In genomic region chr17:16273929-16274339, GRCh38 we compare ENCODE assay signal across 23 cellular contexts. TPM values are rescaled to one million over a fixed set of nuclear protein-coding genes. Genes with fewer than 3 reads are reported as not detected.
DNase-seq lines count a peak whose midpoint lies in the region; ATAC-seq, FAIRE-seq and TF ChIP-seq lines count a peak whose summit lies in the region.
"Had no signal": no experiment of that assay in that cellular context is flagged by ENCODE, and none has a peak within 500 bp of the region (broad histone marks: within the 10 kb centered on the region; RNA-seq: fewer than 3 reads in every experiment).

No MANE protein-coding gene starts in this region.

- peak overlapping the region; percentile 87; the same call in 1 of the 2 replicates for H3K23ac ChIP-seq in IMR-90 (ENCODE audit: low read depth, low read length)

- H2AK5ac ChIP-seq in IMR-90 (ENCODE audit: low read depth, low read length), result peak overlapping the region; percentile 17

- no peaks in the 10 kb centered on the region for H3K27me3 ChIP-seq in IMR-90 (ENCODE audit: control insufficient read depth, insufficient read depth, low read length)
- no peaks in the 10 kb centered on the region for H3K27me3 ChIP-seq in skeletal muscle satellite cell (ENCODE audit: control insufficient read depth, insufficient read depth, low read length)
- H3K27me3 ChIP-seq: body of pancreas, tibial nerve had no signal

- peak overlapping the region; percentile 78 for H2AK9ac ChIP-seq in IMR-90 (replicated peaks; ENCODE audit: low read depth, low read length, poor library complexity)

- dilution Hi-C loops in IMR-90 (cut with HindIII; ENCODE audit: low sequenced_read_pairs, unreplicated experiment), result no loop called here

- peak overlapping the region; percentile 4; the same call in 1 of the 2 replicates for H2BK20ac ChIP-seq in IMR-90 (ENCODE audit: low read depth, low read length)

- no peak overlapping the region for H4K5ac ChIP-seq in IMR-90 (ENCODE audit: low read depth, low read length)

- intact Hi-C loops in IMR-90 (cut with micrococcal nuclease), result no loop called here

- in situ Hi-C loops in IMR-90 (cut with MboI; ENCODE audit: low sequenced_read_pairs), result no loop called here

- no peak for TF ChIP-seq POLR2A in GM12891 (IDR thresholded peaks at IDR 0.05; ENCODE audit: low read depth, low read length)
- TF ChIP-seq POLR2A in IMR-90 (IDR thresholded peaks at IDR 0.05; ENCODE audit: low read depth, low read length), result no peak

- DNase-seq in GM12891 (ENCODE audit: insufficient read length, low spot score), result no peak
- DNase-seq in IMR-90, result no peak
- DNase-seq in dermis blood vessel endothelial cell, result peak; percentile 13
- no peak for DNase-seq in KG1 (lab: John Stamatoyannopoulos, UW)
- no peak for DNase-seq in GM10248 (ENCODE audit: extremely low spot score)
- DNase-seq: activated CD4-positive, alpha-beta T cell treated with anti-CD3 and anti-CD28 coated beads for 48 hours; activated naive CD4-positive, alpha-beta T cell; activated T-cell treated with anti-CD3 and anti-CD28 coated beads, Interleukin-2, amount 50 U/mL, for 1 hour; body of pancreas; cerebellar nuclear complex; DMS 273 treated with DMSO at 0.1 percent for 48 hours; MV-4-11; NCI-H1436 treated with DMSO at 0.1 percent for 48 hours; NCI-H2081 treated with DMSO at 0.1 percent for 48 hours; NCI-H2227 treated with DMSO at 0.1 percent for 48 hours; NCI-H69; SHP77 treated with DMSO at 0.1 percent for 48 hours; small intestine had no signal

- H3K9ac ChIP-seq in IMR-90 (ENCODE audit: low read depth, low read length), result no peak overlapping the region
- no peak overlapping the region for H3K9ac ChIP-seq in skeletal muscle satellite cell (ENCODE audit: low read depth, low read length)

- 0 out of 2 replicates have a peak overlapping the region, but pooled peaks have one; percentile 1 for H4K91ac ChIP-seq in IMR-90 (ENCODE audit: insufficient read depth, low read depth, low read length)

- H3K14ac ChIP-seq in IMR-90 (replicated peaks; ENCODE audit: low read depth, low read length), result peak overlapping the region; percentile 63

- TF ChIP-seq RAD21 in IMR-90 (IDR thresholded peaks at IDR 0.05; ENCODE audit: low read length), result no peak

- POLR2A ChIA-PET in IMR-90 (lab: Charles Lee; ENCODE audit: unreplicated experiment), result no interaction called here
- POLR2A ChIA-PET in GM10248 (lab: Yijun Ruan, JAX), result no interaction called here

- H2AFZ ChIP-seq in IMR-90 (replicated peaks; ENCODE audit: low read length, poor library complexity), result peak overlapping the region; percentile 14

- no peak overlapping the region for H3K27ac ChIP-seq in IMR-90 (ENCODE audit: insufficient read depth, low read length)
- H3K27ac ChIP-seq: body of pancreas, tibial nerve, VCaP had no signal

- peak overlapping the region; percentile 10; the same call in 1 of the 3 replicates for H2BK15ac ChIP-seq in IMR-90 (ENCODE audit: low read depth, low read length)

- no TSS peak for BruUV-seq in IMR-90 (replicated peaks; lab: Mats Ljungman, UMichigan)

- H3K4me1 ChIP-seq in IMR-90 (ENCODE audit: control insufficient read depth, insufficient read depth, low read length) (peaks cover 12% of the 10 kb centered on the region), skeletal muscle satellite cell (ENCODE audit: control insufficient read depth, insufficient read depth, low read length) (peaks cover 22% of the 10 kb centered on the region)
- H3K4me1 ChIP-seq: body of pancreas, tibial nerve had no signal

- no peak overlapping the region for H3K56ac ChIP-seq in IMR-90 (ENCODE audit: extremely low read depth, insufficient read depth, low read length)

- peak overlapping the region; percentile 41; the same call in 1 of the 2 replicates for H2BK120ac ChIP-seq in IMR-90 (ENCODE audit: low read depth, low read length)

- TF ChIP-seq CTCF in IMR-90 (conservative IDR thresholded peaks at IDR 0.05; ENCODE audit: low read depth, low read length) (no peak), GM10248 (IDR thresholded peaks at IDR 0.05; ENCODE audit: control extremely low read depth, extremely low read depth, low read depth, missing control alignments) (no peak)

- peaks cover 6% of the 10 kb centered on the region for H3K9me1 ChIP-seq in IMR-90 (ENCODE audit: insufficient read depth, low read length)

- 87% methylated on average over 3 of the region's 6 CpGs; no CpG with 5 or more reads in 1 of the 2 experiments for WGBS in IMR-90 (ENCODE audit: extremely low coverage in 2 of 2, insufficient read length in 1 of 2), 2 experiments

- H3K18ac ChIP-seq in IMR-90 (ENCODE audit: low read depth, low read length), result peak overlapping the region; percentile 23; the same call in 1 of the 2 replicates

- ATAC-seq in IMR-90 (ENCODE audit: low read depth) (no peak), HG02885 (IDR thresholded peaks at IDR 0.05; ENCODE audit: poor library complexity, unreplicated experiment) (no peak)
- ATAC-seq: body of pancreas, HepG2 had no signal

- H3K79me1 ChIP-seq in IMR-90 (ENCODE audit: low read depth in 1 of 2, low read length in 2 of 2), result peaks cover 4 to 13% of the 10 kb centered on the region in 2 experiments; a peak in 3 of 4 replicates

- peak; percentile 9 for FAIRE-seq in GM12891 (lab: Jason Lieb, UNC)
- FAIRE-seq: HepG2, small intestine had no signal

- CTCF ChIA-PET in IMR-90 (lab: Yijun Ruan, JAX) (interaction anchor here (0.6 kb wide), 1 partner anchor 251 kb away, joined by 5 read pairs; no protein-coding TSS in a partner anchor), GM10248 (lab: Yijun Ruan, JAX) (interaction anchor here (1.1 to 8.4 kb wide), 2 partner anchors 9 to 14 kb away, joined by 3 to 66 read pairs; no protein-coding TSS in a partner anchor)

- no peak overlapping the region for H3K4me3 ChIP-seq in IMR-90 (ENCODE audit: insufficient read depth, low read depth, low read length)
- no peak overlapping the region for H3K4me3 ChIP-seq in skeletal muscle satellite cell (ENCODE audit: low read length)
- H3K4me3 ChIP-seq: body of pancreas, tibial nerve had no signal

- no peak overlapping the region for H2BK5ac ChIP-seq in IMR-90 (ENCODE audit: low read depth, low read length, poor library complexity, severe bottlenecking)

- H3K9me3 ChIP-seq in IMR-90 (ENCODE audit: control insufficient read depth, insufficient read depth, low read length) (no peaks in the 10 kb centered on the region), skeletal muscle satellite cell (replicated peaks; ENCODE audit: low read length) (no peaks in the 10 kb centered on the region)
- H3K9me3 ChIP-seq: body of pancreas, tibial nerve had no signal

- H3K4me2 ChIP-seq in IMR-90 (ENCODE audit: low read depth, low read length), result no peak overlapping the region
- peak overlapping the region; percentile 11 for H3K4me2 ChIP-seq in skeletal muscle satellite cell (ENCODE audit: low read length)

- H3K36me3 ChIP-seq in IMR-90 (ENCODE audit: control insufficient read depth, insufficient read depth, low read length), result no peaks in the 10 kb centered on the region
- H3K36me3 ChIP-seq in skeletal muscle satellite cell (ENCODE audit: insufficient read depth, low read length), result no peaks in the 10 kb centered on the region

- peak overlapping the region in 1 of 2 experiments; percentile 39; a peak in 1 of 4 replicates for H4K8ac ChIP-seq in IMR-90 (ENCODE audit: low read depth in 2 of 2, low read length in 2 of 2)

- H3K4ac ChIP-seq in IMR-90 (ENCODE audit: low read depth, low read length), result peak overlapping the region; percentile 85

- 0 out of 2 replicates have a peak, but pooled peaks cover 5% of the 10 kb centered on the region for H4K20me1 ChIP-seq in IMR-90 (ENCODE audit: insufficient read depth, low read length)

TF ChIP-seq in GM12891, 5 proteins besides CTCF, POLR2A, EP300 and RAD21:
- TF ChIP-seq SPI1 (IDR thresholded peaks at IDR 0.05; ENCODE audit: low read depth, low read length) (no peak), POU2F2 (IDR thresholded peaks at IDR 0.05; ENCODE audit: low read depth, low read length) (no peak), PAX5 (IDR thresholded peaks at IDR 0.05; ENCODE audit: insufficient read depth, low read length, severe bottlenecking) (no peak), TAF1 (IDR thresholded peaks at IDR 0.05; ENCODE audit: low read depth, low read length) (no peak), POLR2AphosphoS5 (IDR thresholded peaks at IDR 0.05; ENCODE audit: low read depth, low read length) (no peak)
TF ChIP-seq in GM12891: peak in this region for 0.

TF ChIP-seq in IMR-90, 13 proteins besides CTCF, POLR2A, EP300 and RAD21 (continues in another document):
- no peak for TF ChIP-seq ELK1 (IDR thresholded peaks at IDR 0.05; ENCODE audit: borderline replicate concordance, low read depth, low read length)
- no peak for TF ChIP-seq FOS (IDR thresholded peaks at IDR 0.05; ENCODE audit: low read depth, low read length)
- no peak for TF ChIP-seq SMC3 (IDR thresholded peaks at IDR 0.05; ENCODE audit: low read depth, low read length)
- no peak for TF ChIP-seq MAFK (IDR thresholded peaks at IDR 0.05; ENCODE audit: low read depth, low read length)

RNA-seq across cellular contexts. Expression of gene PIGL, which starts 56.9 kb away (rescaled TPM):
- 29.0 TPM for polyA plus RNA-seq in GM12891 (2012; ENCODE audit: low read depth, missing spikeins)
- total RNA-seq in IMR-90 (2012; rRNA removed) (17.5 and 17.9 TPM in 2 replicates), dermis blood vessel endothelial cell (9.2 and 10.1 TPM in 2 replicates)
- polyA plus RNA-seq in IMR-90 (2012; rRNA removed), result 25.3 and 29.5 TPM in 2 replicates
- 6.8 and 10.2 TPM in 2 replicates for polyA plus RNA-seq in IMR-90 (2012; cell fraction: cytosol; rRNA removed)
- 205 and 279 TPM in 2 replicates for polyA plus RNA-seq in IMR-90 (2012; cell fraction: nucleus; rRNA removed; ENCODE audit: low replicate concordance)
- 12.7 and 14.2 TPM in 2 replicates for total RNA-seq in skeletal muscle satellite cell (2012; rRNA removed)

RNA-seq across cellular contexts. Expression of gene NCOR1, which starts 58.6 kb away (rescaled TPM):
- polyA plus RNA-seq in GM12891 (2012; ENCODE audit: low read depth, missing spikeins), result 31.6 TPM
- total RNA-seq in IMR-90 (2012; rRNA removed) (78.0 and 80.3 TPM in 2 replicates), dermis blood vessel endothelial cell (114 and 140 TPM in 2 replicates)
- 54.5 and 56.5 TPM in 2 replicates for polyA plus RNA-seq in IMR-90 (2012; rRNA removed)
- 26.7 and 39.9 TPM in 2 replicates for polyA plus RNA-seq in IMR-90 (2012; cell fraction: cytosol; rRNA removed)
- 54.3 and 72.4 TPM in 2 replicates for polyA plus RNA-seq in IMR-90 (2012; cell fraction: nucleus; rRNA removed; ENCODE audit: low replicate concordance)
- total RNA-seq in skeletal muscle satellite cell (2012; rRNA removed), result 42.2 and 46.6 TPM in 2 replicates
